17 cellular contexts compared by ENCODE assay signal in the genomic region with DNA sequence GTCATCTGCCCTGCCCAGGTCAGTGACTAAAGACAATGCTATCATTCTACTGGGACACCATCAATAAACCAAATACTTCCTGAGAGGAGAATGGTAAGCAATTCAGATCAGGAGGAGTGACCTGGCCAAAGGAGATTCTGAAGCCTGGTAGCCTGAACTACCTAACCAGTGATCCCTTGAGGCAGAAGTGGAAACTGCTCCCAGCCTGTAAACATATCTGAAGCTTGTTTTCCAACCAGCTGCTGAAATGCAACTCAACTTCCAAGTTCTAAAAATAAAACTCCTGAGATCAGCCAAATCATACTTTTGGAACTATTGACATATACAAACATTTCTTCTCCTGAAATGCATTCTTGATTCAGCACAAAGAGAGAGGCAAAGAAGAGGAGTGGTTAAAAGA.
DNase-seq lines count a peak whose midpoint lies in the region; ATAC-seq and TF ChIP-seq lines count a peak whose summit lies in the region.
"Had no signal": no experiment of that assay in that cellular context is flagged by ENCODE, and none has a peak within 500 bp of the region (broad histone marks: within the 10 kb centered on the region; RNA-seq: fewer than 3 reads in every experiment).

No MANE protein-coding gene starts in this region.

- H3K27ac Mint-ChIP-seq in IgD-negative memory B cell (peak overlapping the region in 2 of 3 donors; percentile 51 to 77), endodermal cell (no peak overlapping the region), nephron (peak overlapping the region in 2 of 3 experiments; percentile 9 to 12)
- H3K27ac Mint-ChIP-seq: activated CD8-positive, alpha-beta memory T cell treated with anti-CD3 and anti-CD28 coated beads, Interleukin-2, amount 10 ng/mL, durations not matched to agents 7 days and 5 days had no signal

- H3K36me3 Mint-ChIP-seq in IgD-negative memory B cell (no peaks in the 10 kb centered on the region), endodermal cell (ENCODE audit: low read depth) (no peaks in the 10 kb centered on the region), nephron (ENCODE audit: low read depth) (no peaks in the 10 kb centered on the region)
- H3K36me3 Mint-ChIP-seq: activated CD8-positive, alpha-beta memory T cell treated with anti-CD3 and anti-CD28 coated beads, Interleukin-2, amount 10 ng/mL, durations not matched to agents 7 days and 5 days had no signal

- no peak for ATAC-seq in HG02759 (IDR thresholded peaks at IDR 0.05; ENCODE audit: unreplicated experiment)
- ATAC-seq: activated CD8-positive, alpha-beta memory T cell treated with anti-CD3 and anti-CD28 coated beads, Interleukin-2, amount 10 ng/mL, durations not matched to agents 7 days and 5 days had no signal

- H3K9me3 ChIP-seq in endodermal cell (ENCODE audit: control insufficient read depth, low read length): no peaks in the 10 kb centered on the region
- H3K9me3 ChIP-seq: sigmoid colon had no signal

- H3K4me3 ChIP-seq in BJ (ENCODE audit: low read depth, low read length): no peak overlapping the region
- H3K4me3 ChIP-seq in endodermal cell (ENCODE audit: low read length): no peak overlapping the region
- H3K4me3 ChIP-seq: sigmoid colon had no signal

- 0 out of 2 replicates have a peak, but pooled peaks have one; percentile 1 for TF ChIP-seq CTCF in BJ (IDR thresholded peaks at IDR 0.05; ENCODE audit: insufficient read depth, low read depth, low read length)
- TF ChIP-seq CTCF in endodermal cell (conservative IDR thresholded peaks at IDR 0.05): peak; percentile 69
- TF ChIP-seq CTCF in nephron (IDR thresholded peaks at IDR 0.05; ENCODE audit: unreplicated experiment in 3 of 3): no peak

- H3K4me1 ChIP-seq in endodermal cell (ENCODE audit: control insufficient read depth, insufficient read depth, low read length): no peaks in the 10 kb centered on the region

- H3K27me3 ChIP-seq in BJ (ENCODE audit: control insufficient read depth, insufficient read depth, low read length): no peaks in the 10 kb centered on the region
- no peaks in the 10 kb centered on the region for H3K27me3 ChIP-seq in endodermal cell (ENCODE audit: control insufficient read depth, insufficient read depth, low read length, poor library complexity, severe bottlenecking)
- H3K27me3 ChIP-seq: sigmoid colon had no signal

- POLR2A ChIA-PET in BJ (lab: Charles Lee): no interaction called here

- H3K27me3 Mint-ChIP-seq in IgD-negative memory B cell (no peaks in the 10 kb centered on the region), endodermal cell (ENCODE audit: insufficient read depth) (no peaks in the 10 kb centered on the region), nephron (ENCODE audit: low read depth) (no peaks in the 10 kb centered on the region)

- no peak overlapping the region for H3K27ac ChIP-seq in endodermal cell (ENCODE audit: low read depth, low read length)
- H3K27ac ChIP-seq: C4-2B, sigmoid colon had no signal

- peak overlapping the region in 1 of 4 donors; percentile 55 for H3K4me3 Mint-ChIP-seq in IgD-negative memory B cell
- no peak overlapping the region for H3K4me3 Mint-ChIP-seq in endodermal cell
- no peak overlapping the region for H3K4me3 Mint-ChIP-seq in nephron
- H3K4me3 Mint-ChIP-seq: activated CD8-positive, alpha-beta memory T cell treated with anti-CD3 and anti-CD28 coated beads, Interleukin-2, amount 10 ng/mL, durations not matched to agents 7 days and 5 days had no signal

- no peaks in the 10 kb centered on the region for H3K36me3 ChIP-seq in BJ (ENCODE audit: control insufficient read depth, insufficient read depth, low read length)
- H3K36me3 ChIP-seq in endodermal cell (ENCODE audit: control insufficient read depth, insufficient read depth, low read length): no peaks in the 10 kb centered on the region
- H3K36me3 ChIP-seq: sigmoid colon had no signal

- CTCF ChIA-PET in BJ (lab: Yijun Ruan, JAX): interaction anchor here (0.6 to 1.2 kb wide), 3 partner anchors 9 to 211 kb away, joined by 3 read pairs; no protein-coding TSS in a partner anchor

- H3K9ac ChIP-seq in endodermal cell (ENCODE audit: extremely low read depth, low read length, poor library complexity, severe bottlenecking): no peak overlapping the region

- H3K4me1 Mint-ChIP-seq in IgD-negative memory B cell (peaks cover 41 to 58% (median 56%) of the 10 kb centered on the region in 3 donors), endodermal cell (no peaks in the 10 kb centered on the region), nephron (peaks cover 34% of the 10 kb centered on the region)
- H3K4me1 Mint-ChIP-seq: activated CD8-positive, alpha-beta memory T cell treated with anti-CD3 and anti-CD28 coated beads, Interleukin-2, amount 10 ng/mL, durations not matched to agents 7 days and 5 days had no signal

- DNase-seq in BJ (ENCODE audit: low read depth) (no peak), endodermal cell (peak; percentile 51), DMS79 (lab: John Stamatoyannopoulos, UW) (no peak), cerebellar nuclear complex (lab: John Stamatoyannopoulos, UW) (no peak), SKM-1 (lab: John Stamatoyannopoulos, UW; ENCODE audit: unreplicated experiment) (no peak)
- DNase-seq: activated CD8-positive, alpha-beta memory T cell treated with anti-CD3 and anti-CD28 coated beads, Interleukin-2, amount 10 ng/mL, durations not matched to agents 7 days and 5 days; activated effector memory CD4-positive, alpha-beta T cell treated with Interleukin-2 at 50 U/mL for 16 hours; midbrain; NCI-H1436 treated with DMSO at 0.1 percent for 48 hours; SHP77; sigmoid colon; stimulated activated CD4-positive, alpha-beta T cell treated with anti-CD3 and anti-CD28 coated beads, Interleukin-2, amount 100 ng/mL, for 48 hours; T-helper 2 cell had no signal

- H3K9me3 Mint-ChIP-seq in IgD-negative memory B cell (no peaks in the 10 kb centered on the region), endodermal cell (no peaks in the 10 kb centered on the region), nephron (no peaks in the 10 kb centered on the region)

Comparison
In these comparisons a context has a peak if more than half of its experiments do, and no peak if none do; other contexts are left out.
1. CTCF ChIP-seq: peak in BJ (single experiment) and endodermal cell (single experiment); none in nephron (0 of 3).